Comparison of ENCODE assay signal across 23 cellular contexts in genomic region chr12:56759270-56759908, GRCh38. TPM values are rescaled to one million over a fixed set of nuclear protein-coding genes. Genes with fewer than 3 reads are reported as not detected.
"Had no signal": no experiment of that assay in that cellular context is flagged by ENCODE, and none has a peak within 500 bp of the region (broad histone marks: within the 10 kb centered on the region; RNA-seq: fewer than 3 reads in every experiment).

No MANE protein-coding gene starts in this region.

- H3K4me3 ChIP-seq: esophagus muscularis mucosa, gastroesophageal sphincter, heart left ventricle, left lung, neural progenitor cell, tibial artery had no signal

- H3K4me1 ChIP-seq: gastroesophageal sphincter, heart left ventricle, neural progenitor cell had no signal

- H3K27ac ChIP-seq: esophagus muscularis mucosa, gastroesophageal sphincter, heart left ventricle, left lung, neural progenitor cell, tibial artery had no signal

- H3K9me3 ChIP-seq: gastroesophageal sphincter, tibial artery had no signal

- H3K27me3 ChIP-seq: esophagus muscularis mucosa, gastroesophageal sphincter, heart left ventricle, left lung, neural progenitor cell, tibial artery had no signal

- H3K36me3 ChIP-seq: esophagus muscularis mucosa, gastroesophageal sphincter, heart left ventricle, left lung, neural progenitor cell, tibial artery had no signal

- DNase-seq: activated CD4-positive, alpha-beta T cell treated with anti-CD3 and anti-CD28 coated beads for 4 hours; activated CD4-positive, alpha-beta T cell treated with anti-CD3 and anti-CD28 coated beads, Interleukin-2, amount 50 U/mL, for 48 hours; activated CD4-positive, CD25-positive, alpha-beta regulatory T cell; activated CD8-positive, alpha-beta memory T cell treated with anti-CD3 and anti-CD28 coated beads, Interleukin-2, amount 50 U/mL, for 48 hours; activated naive CD4-positive, alpha-beta T cell treated with anti-CD3 and anti-CD28 coated beads for 36 hours; activated naive CD8-positive, alpha-beta T cell treated with anti-CD3 and anti-CD28 coated beads, Interleukin-2, amount 10 ng/mL, durations not matched to agents 7 days and 5 days; activated T-cell treated with anti-CD3 and anti-CD28 coated beads, Interleukin-2, amount 50 U/mL, for 4 hours; dermis blood vessel endothelial cell; effector memory CD4-positive, alpha-beta T cell; heart left ventricle; kidney; left lung; naive thymus-derived CD8-positive, alpha-beta T cell; stimulated activated CD4-positive, alpha-beta T cell treated with anti-CD3 and anti-CD28 coated beads, Interleukin-1b, Interleukin-23, amount 100 ng/mL, for 48 hours; stimulated activated naive CD8-positive, alpha-beta T cell treated with anti-CD3 and anti-CD28 coated beads, Interleukin-15, amount 100 ng/mL, for 72 hours; T1000; tibial artery had no signal

- ATAC-seq: activated T-cell treated with anti-CD3 and anti-CD28 coated beads, Interleukin-2, amount 50 U/mL, for 4 hours; gastroesophageal sphincter; heart left ventricle; left lung; naive thymus-derived CD8-positive, alpha-beta T cell; stimulated activated effector memory CD8-positive, alpha-beta T cell treated with anti-CD3 and anti-CD28 coated beads, Interleukin-12 subunit alpha, Interleukin-12 subunit beta, amount 100 ng/mL, for 72 hours; stimulated activated naive CD8-positive, alpha-beta T cell treated with anti-CD3 and anti-CD28 coated beads, Interleukin-15, amount 100 ng/mL, for 72 hours had no signal

RNA-seq across cellular contexts. Expression of gene HSD17B6, which starts 3.7 kb away (rescaled TPM):
- total RNA-seq: cardiac septum, dermis blood vessel endothelial cell, lung microvascular endothelial cell had no signal
